Comparison of ENCODE assay signal across 9 cellular contexts in genomic region chr11:24386551-24387404, GRCh38.
A peak's percentile ranks its signal among the peaks of the same experiment; 100 is the strongest.
DNase-seq lines count a peak whose midpoint lies in the region; ATAC-seq and TF ChIP-seq lines count a peak whose summit lies in the region.
"Had no signal": no experiment of that assay in that cellular context is flagged by ENCODE, and none has a peak within 500 bp of the region (broad histone marks: within the 10 kb centered on the region; RNA-seq: fewer than 3 reads in every experiment).

No MANE protein-coding gene starts in this region.

- no peaks in the 10 kb centered on the region for H3K9me3 ChIP-seq in hepatocyte (ENCODE audit: low read depth)

- no peaks in the 10 kb centered on the region for H3K9me3 Mint-ChIP-seq in HFFc6

- H3K4me1 ChIP-seq in hepatocyte (ENCODE audit: insufficient read depth): no peaks in the 10 kb centered on the region

- DNase-seq in AG09309 (ENCODE audit: low read depth) (no peak), HFFc6 (peak; percentile 25), SK-N-DZ (ENCODE audit: low spot score) (peak; percentile 23), hepatocyte (ENCODE audit: low spot score) (peak; percentile 39), OCI-M2 (lab: John Stamatoyannopoulos, UW; ENCODE audit: unreplicated experiment) (no peak), mucosa of gallbladder (ENCODE audit: low spot score) (no peak), NCI-H524 treated with DMSO at 0.1 percent for 48 hours (lab: John Stamatoyannopoulos, UW) (no peak)
- DNase-seq: activated CD4-positive, CD25-positive, alpha-beta regulatory T cell treated with anti-CD3 and anti-CD28 coated beads, Interleukin-2, amount 50 U/mL, for 72 hours had no signal

- H3K27me3 ChIP-seq in hepatocyte: no peaks in the 10 kb centered on the region

- no peaks in the 10 kb centered on the region for H3K9me2 ChIP-seq in hepatocyte (replicated peaks; ENCODE audit: insufficient read depth)

- H2AFZ ChIP-seq in hepatocyte: no peak overlapping the region

- 52% methylated on average over 6 of the region's 6 CpGs for WGBS in hepatocyte (ENCODE audit: low lambda C conversion rate, missing lambda C conversion rate)

- TF ChIP-seq CTCF in AG09309 (IDR thresholded peaks at IDR 0.05; ENCODE audit: control insufficient read depth, insufficient read depth, low read depth, low read length, missing control alignments): peak; percentile 14
- peak; percentile 78 for TF ChIP-seq CTCF in HFFc6 (IDR thresholded peaks at IDR 0.05)
- TF ChIP-seq CTCF in hepatocyte (IDR thresholded peaks at IDR 0.05; ENCODE audit: poor library complexity): peak; percentile 57

- H3K4me3 ChIP-seq in AG09309 (ENCODE audit: control insufficient read depth, low read depth, low read length) (no peak overlapping the region), hepatocyte (no peak overlapping the region)

- no peak overlapping the region for H3K4me3 Mint-ChIP-seq in HFFc6

- no peaks in the 10 kb centered on the region for H3K79me2 ChIP-seq in hepatocyte

- no peaks in the 10 kb centered on the region for H4K20me1 ChIP-seq in hepatocyte (ENCODE audit: insufficient read depth, poor library complexity, severe bottlenecking)

- no peak overlapping the region for H3K27ac Mint-ChIP-seq in HFFc6

- no peak overlapping the region for H3K4me2 ChIP-seq in hepatocyte

- no peaks in the 10 kb centered on the region for H3K27me3 Mint-ChIP-seq in HFFc6 (ENCODE audit: insufficient read depth)

- H3K36me3 ChIP-seq in hepatocyte (replicated peaks; ENCODE audit: insufficient read depth, low read depth): no peaks in the 10 kb centered on the region

- ATAC-seq in GM21825 (IDR thresholded peaks at IDR 0.05; ENCODE audit: unreplicated experiment): no peak

- H3K27ac ChIP-seq in hepatocyte: no peak overlapping the region

- no peaks in the 10 kb centered on the region for H3K36me3 Mint-ChIP-seq in HFFc6 (ENCODE audit: low read depth)

- peaks cover 37% of the 10 kb centered on the region; the same call in 1 of the 2 replicates for H3K4me1 Mint-ChIP-seq in HFFc6 (ENCODE audit: low read depth)

Comparison
In these comparisons a context has a peak if more than half of its experiments do, and no peak if none do; other contexts are left out.
1. DNase-seq: peak in HFFc6 (single experiment), SK-N-DZ (single experiment) and hepatocyte (single experiment); none in AG09309 (single experiment), OCI-M2 (single experiment), mucosa of gallbladder (single experiment) and NCI-H524 treated with DMSO at 0.1 percent for 48 hours (single experiment).
2. CTCF ChIP-seq: peak in every context shown above with its lines; median percentile 78 in HFFc6; 57 in hepatocyte; 14 in AG09309.